Comparison of ENCODE assay signal across 8 cellular contexts in the genomic region with DNA sequence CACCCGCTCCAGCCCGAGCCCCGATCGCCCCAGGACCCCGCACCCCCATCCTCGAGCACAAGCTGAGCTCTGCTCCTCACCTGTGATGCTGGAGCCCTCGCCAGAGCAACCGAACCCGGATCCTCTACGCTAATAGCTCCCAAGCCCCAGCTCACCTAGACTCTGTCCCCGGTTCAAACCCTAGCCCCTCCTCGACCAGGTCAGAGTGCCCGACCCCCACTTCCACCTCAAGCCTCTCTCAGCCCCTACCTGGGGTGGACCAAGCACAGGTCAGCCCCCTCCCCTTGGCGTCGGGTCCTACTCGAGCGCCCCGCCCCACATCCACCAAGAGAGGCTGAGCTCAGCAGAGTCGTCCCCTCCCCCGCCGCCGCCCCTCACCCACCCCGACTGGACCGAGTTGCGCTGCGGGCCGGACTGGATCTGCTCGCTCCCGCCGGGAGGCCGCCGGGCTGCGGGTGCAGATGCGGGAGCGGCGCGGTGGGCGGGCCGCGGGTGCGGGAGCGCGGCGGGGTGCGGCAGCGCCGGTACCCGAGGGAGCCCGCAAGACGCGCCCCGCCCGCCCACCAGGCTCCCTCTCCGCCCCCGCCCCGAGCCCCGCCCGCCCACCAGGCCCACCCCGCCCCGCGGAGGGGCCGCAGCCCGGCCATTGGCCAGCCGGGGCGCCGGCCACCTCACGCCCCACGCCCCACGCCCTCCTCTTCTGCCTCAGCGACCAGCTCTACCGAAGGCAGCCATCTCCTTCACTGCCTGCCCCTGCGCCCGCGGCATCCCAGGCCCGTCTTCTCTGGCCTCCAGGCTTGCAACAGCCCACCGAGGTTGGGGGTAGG. TPM values are rescaled to one million over a fixed set of nuclear protein-coding genes. Genes with fewer than 3 reads are reported as not detected.
DNase-seq lines count a peak whose midpoint lies in the region; ATAC-seq and TF ChIP-seq lines count a peak whose summit lies in the region.

No MANE protein-coding gene starts in this region.

- H3K27ac Mint-ChIP-seq in endothelial cell (ENCODE audit: unreplicated experiment) (peak overlapping the region; percentile 48), mesothelial cell of epicardium (no peak overlapping the region)

- H3K9me3 ChIP-seq in ES-I3 (ENCODE audit: control insufficient read depth, insufficient read depth, low read length) (no peaks in the 10 kb centered on the region), NT2/D1 (ENCODE audit: insufficient read depth, low read length) (no peaks in the 10 kb centered on the region)

- 1% methylated on average over 72 of the region's 76 CpGs for WGBS in urinary bladder

- peak overlapping the region; percentile 89 for H3K4me3 Mint-ChIP-seq in endothelial cell (ENCODE audit: unreplicated experiment)
- H3K4me3 Mint-ChIP-seq in mesothelial cell of epicardium, result peak overlapping the region; percentile 86

- H3K36me3 Mint-ChIP-seq in endothelial cell (ENCODE audit: low read depth, unreplicated experiment), result no peaks in the 10 kb centered on the region
- H3K36me3 Mint-ChIP-seq in mesothelial cell of epicardium, result no peaks in the 10 kb centered on the region

- peak overlapping the region; percentile 53 for H3K4me3 ChIP-seq in NT2/D1 (ENCODE audit: insufficient read length, low read depth)
- peak overlapping the region; percentile 45 for H3K4me3 ChIP-seq in urinary bladder (ENCODE audit: low read depth, low read length)

- peaks cover 11% of the 10 kb centered on the region for H3K27me3 ChIP-seq in NT2/D1 (ENCODE audit: insufficient read depth, insufficient read length)

- DNase-seq in NT2/D1 (ENCODE audit: low read depth, low spot score), result peak; percentile 49
- DNase-seq in endothelial cell (ENCODE audit: low spot score), result peak; percentile 57
- DNase-seq in mesothelial cell of epicardium (ENCODE audit: low spot score in 2 of 2, unreplicated experiment in 2 of 2), result peak; percentile 37 to 54

- H3K9ac ChIP-seq in ES-I3 (ENCODE audit: low read depth, low read length) (peak overlapping the region; percentile 64), NT2/D1 (ENCODE audit: insufficient read length, low read depth) (peak overlapping the region; percentile 70)

- H3K27me3 Mint-ChIP-seq in endothelial cell (ENCODE audit: unreplicated experiment) (peaks cover 13% of the 10 kb centered on the region), mesothelial cell of epicardium (ENCODE audit: low read depth) (peaks cover 45% of the 10 kb centered on the region)

- TF ChIP-seq CTCF in endothelial cell (IDR thresholded peaks at IDR 0.05; ENCODE audit: unreplicated experiment) (no peak), mesothelial cell of epicardium (IDR thresholded peaks at IDR 0.05; ENCODE audit: unreplicated experiment) (no peak)

- ATAC-seq in HG02884 (IDR thresholded peaks at IDR 0.05; ENCODE audit: unreplicated experiment) (no peak), HG03175 (IDR thresholded peaks at IDR 0.05; ENCODE audit: unreplicated experiment) (no peak), HG03439 (IDR thresholded peaks at IDR 0.05; ENCODE audit: unreplicated experiment) (no peak)

- no peaks in the 10 kb centered on the region; the same call in 1 of the 2 replicates for H3K36me3 ChIP-seq in ES-I3 (ENCODE audit: insufficient read depth, low read length)
- peaks cover 39% of the 10 kb centered on the region for H3K36me3 ChIP-seq in NT2/D1 (ENCODE audit: insufficient read depth, insufficient read length, low read length)
- H3K36me3 ChIP-seq in urinary bladder (ENCODE audit: insufficient read depth), result no peaks in the 10 kb centered on the region

- H3K27ac ChIP-seq in urinary bladder (ENCODE audit: low read depth), result peak overlapping the region; percentile 64

- H3K4me1 Mint-ChIP-seq in endothelial cell (ENCODE audit: unreplicated experiment), result peaks cover 9% of the 10 kb centered on the region
- H3K4me1 Mint-ChIP-seq in mesothelial cell of epicardium, result peaks cover 11% of the 10 kb centered on the region

- H3K4me1 ChIP-seq in ES-I3 (ENCODE audit: insufficient read depth, low read length) (peaks cover 9% of the 10 kb centered on the region), NT2/D1 (ENCODE audit: insufficient read depth, insufficient read length) (peaks cover 10% of the 10 kb centered on the region), urinary bladder (ENCODE audit: insufficient read depth) (no peaks in the 10 kb centered on the region)

- H3K9me3 Mint-ChIP-seq in endothelial cell (ENCODE audit: unreplicated experiment) (no peaks in the 10 kb centered on the region), mesothelial cell of epicardium (no peaks in the 10 kb centered on the region)

RNA-seq across cellular contexts. Expression of a gene that starts 0.6 kb away (rescaled TPM):
- total RNA-seq in endothelial cell (ENCODE audit: unreplicated experiment), result 8.4 TPM
- 29.5 to 30.0 TPM (median 29.7 TPM) in 3 replicates for total RNA-seq in mesothelial cell of epicardium
- total RNA-seq in urinary bladder, result 173 TPM
- polyA plus RNA-seq in urinary bladder, result 100 TPM
